ENCODE assay signal across 1 cellular context in genomic region chr4:17624821-17625220, GRCh38.
TF ChIP-seq lines count a peak whose summit lies in the region.

No MANE protein-coding gene starts in this region.

TF ChIP-seq in IMR-90, 13 proteins besides CTCF, POLR2A, EP300 and RAD21:
- no peak for TF ChIP-seq BHLHE40 (IDR thresholded peaks at IDR 0.05; ENCODE audit: low read depth, low read length)
- no peak for TF ChIP-seq NFE2L2 (IDR thresholded peaks at IDR 0.05; ENCODE audit: low read depth, low read length)
TF ChIP-seq in IMR-90: peak in this region for 0.
